Comparison of ENCODE assay signal across 26 cellular contexts in the genomic region with DNA sequence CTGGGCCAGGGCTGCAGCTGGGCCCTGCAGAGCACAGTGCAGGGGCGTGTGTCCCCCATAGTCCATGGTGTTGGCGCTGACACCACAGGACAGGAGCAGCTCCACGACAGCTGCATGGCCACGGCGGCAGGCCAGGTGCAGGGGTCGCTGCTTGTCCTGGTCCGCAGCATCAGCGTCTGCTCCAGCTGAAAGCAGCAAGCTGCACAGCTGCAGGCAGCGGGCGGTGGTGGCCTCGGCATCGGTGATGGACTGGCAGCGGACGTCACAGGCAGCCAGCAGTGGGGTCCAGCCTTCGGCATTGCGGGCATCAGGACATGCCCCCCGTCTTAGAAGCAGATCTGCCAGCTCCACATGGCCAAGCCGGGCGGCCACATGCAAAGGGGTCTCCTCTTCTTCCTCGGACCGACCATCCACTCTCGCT. TPM values are rescaled to one million over a fixed set of nuclear protein-coding genes. Genes with fewer than 3 reads are reported as not detected.
DNase-seq lines count a peak whose midpoint lies in the region; ATAC-seq and TF ChIP-seq lines count a peak whose summit lies in the region.
"Had no signal": no experiment of that assay in that cellular context is flagged by ENCODE, and none has a peak within 500 bp of the region (broad histone marks: within the 10 kb centered on the region; RNA-seq: fewer than 3 reads in every experiment).

No MANE protein-coding gene starts in this region.

- no peaks in the 10 kb centered on the region for H3K4me1 Mint-ChIP-seq in activated naive CD4-positive, alpha-beta T cell treated with anti-CD3 and anti-CD28 coated beads, Interleukin-2, amount 10 ng/mL, durations not matched to agents 7 days and 5 days
- H3K4me1 Mint-ChIP-seq in activated naive CD4-positive, alpha-beta T cell treated with anti-CD3 and anti-CD28 coated beads for 36 hours (ENCODE audit: low read depth), result no peaks in the 10 kb centered on the region
- H3K4me1 Mint-ChIP-seq: B cell; naive thymus-derived CD8-positive, alpha-beta T cell had no signal

- TF ChIP-seq EP300 in suprapubic skin (IDR thresholded peaks at IDR 0.05), result no peak

- H3K36me3 Mint-ChIP-seq in activated naive CD4-positive, alpha-beta T cell treated with anti-CD3 and anti-CD28 coated beads, Interleukin-2, amount 10 ng/mL, durations not matched to agents 7 days and 5 days, result no peaks in the 10 kb centered on the region
- H3K36me3 Mint-ChIP-seq in activated naive CD4-positive, alpha-beta T cell treated with anti-CD3 and anti-CD28 coated beads for 36 hours (ENCODE audit: low read depth), result no peaks in the 10 kb centered on the region
- H3K36me3 Mint-ChIP-seq: naive thymus-derived CD8-positive, alpha-beta T cell had no signal

- WGBS in suprapubic skin, result 100% methylated on average over 3 of the region's 22 CpGs

- CTCF ChIA-PET in activated naive CD4-positive, alpha-beta T cell treated with anti-CD3 and anti-CD28 coated beads, Interleukin-2, amount 10 ng/mL, durations not matched to agents 7 days and 5 days (lab: Charles Lee), result interaction anchor here (2.6 kb wide), 1 partner anchor 11 kb away, joined by 10 read pairs; no protein-coding TSS in a partner anchor
- CTCF ChIA-PET in activated naive CD4-positive, alpha-beta T cell treated with anti-CD3 and anti-CD28 coated beads for 36 hours (lab: Charles Lee), result interaction anchor here (1.2 kb wide), 1 partner anchor 57 kb away, joined by 3 read pairs; no protein-coding TSS in a partner anchor

- H3K4me3 ChIP-seq in suprapubic skin (no peak overlapping the region), HAP-1 (no peak overlapping the region)
- H3K4me3 ChIP-seq: A549, breast epithelium, right atrium auricular region had no signal

- H3K4me3 Mint-ChIP-seq in activated naive CD4-positive, alpha-beta T cell treated with anti-CD3 and anti-CD28 coated beads, Interleukin-2, amount 10 ng/mL, durations not matched to agents 7 days and 5 days, result no peak overlapping the region
- no peak overlapping the region for H3K4me3 Mint-ChIP-seq in activated naive CD4-positive, alpha-beta T cell treated with anti-CD3 and anti-CD28 coated beads for 36 hours
- H3K4me3 Mint-ChIP-seq: B cell; HFFc6; naive thymus-derived CD8-positive, alpha-beta T cell had no signal

- TF ChIP-seq POLR2A in suprapubic skin (IDR thresholded peaks at IDR 0.05), result no peak

- no peaks in the 10 kb centered on the region for H3K36me3 ChIP-seq in suprapubic skin
- H3K36me3 ChIP-seq in HAP-1 (replicated peaks), result no peaks in the 10 kb centered on the region
- H3K36me3 ChIP-seq: breast epithelium, right atrium auricular region had no signal

- H3K9me3 Mint-ChIP-seq in activated naive CD4-positive, alpha-beta T cell treated with anti-CD3 and anti-CD28 coated beads, Interleukin-2, amount 10 ng/mL, durations not matched to agents 7 days and 5 days, result no peaks in the 10 kb centered on the region
- H3K9me3 Mint-ChIP-seq in activated naive CD4-positive, alpha-beta T cell treated with anti-CD3 and anti-CD28 coated beads for 36 hours, result no peaks in the 10 kb centered on the region
- H3K9me3 Mint-ChIP-seq: HFFc6; naive thymus-derived CD8-positive, alpha-beta T cell had no signal

- TF ChIP-seq CTCF in suprapubic skin (IDR thresholded peaks at IDR 0.05), result no peak

- H3K9me3 ChIP-seq in suprapubic skin (no peaks in the 10 kb centered on the region), HAP-1 (no peaks in the 10 kb centered on the region)
- H3K9me3 ChIP-seq: A549, breast epithelium, right atrium auricular region had no signal

- no peak overlapping the region for H3K27ac ChIP-seq in suprapubic skin
- H3K27ac ChIP-seq: A549, breast epithelium, KMS-11, right atrium auricular region had no signal

- in situ Hi-C loops in HAP-1 (cut with MboI; ENCODE audit: low sequenced_read_pairs), result no loop called here

- peaks cover 17% of the 10 kb centered on the region for H3K27me3 ChIP-seq in suprapubic skin
- peaks cover 3% of the 10 kb centered on the region; the same call in 1 of the 2 replicates for H3K27me3 ChIP-seq in HAP-1 (ENCODE audit: low read depth)
- H3K27me3 ChIP-seq: right atrium auricular region had no signal

- ATAC-seq in GM21576 (IDR thresholded peaks at IDR 0.05; ENCODE audit: unreplicated experiment), result no peak
- ATAC-seq: A549; naive thymus-derived CD8-positive, alpha-beta T cell had no signal

- H3K27ac Mint-ChIP-seq in activated naive CD4-positive, alpha-beta T cell treated with anti-CD3 and anti-CD28 coated beads, Interleukin-2, amount 10 ng/mL, durations not matched to agents 7 days and 5 days, result no peak overlapping the region
- H3K27ac Mint-ChIP-seq in activated naive CD4-positive, alpha-beta T cell treated with anti-CD3 and anti-CD28 coated beads for 36 hours, result no peak overlapping the region
- H3K27ac Mint-ChIP-seq: B cell; HFFc6; naive thymus-derived CD8-positive, alpha-beta T cell had no signal

- H3K4me1 ChIP-seq in suprapubic skin (no peaks in the 10 kb centered on the region), HAP-1 (no peaks in the 10 kb centered on the region)
- H3K4me1 ChIP-seq: A549, breast epithelium, right atrium auricular region had no signal

- peak; percentile 8 for DNase-seq in activated naive CD4-positive, alpha-beta T cell treated with anti-CD3 and anti-CD28 coated beads, Interleukin-2, amount 10 ng/mL, durations not matched to agents 7 days and 5 days
- DNase-seq in activated naive CD4-positive, alpha-beta T cell treated with anti-CD3 and anti-CD28 coated beads for 36 hours, result no peak
- peak; percentile 47 for DNase-seq in islet precursor cell
- DNase-seq in suprapubic skin (ENCODE audit: low spot score in 2 of 2), result peak; percentile 50 to 54
- no peak for DNase-seq in HAP-1 (ENCODE audit: low spot score in 2 of 2)
- DNase-seq: activated naive CD4-positive, alpha-beta T cell; activated T-cell treated with anti-CD3 and anti-CD28 coated beads, Interleukin-2, amount 50 U/mL, for 1 hour; amniotic stem cell; cortex of kidney; DND-41; HFFc6; naive thymus-derived CD8-positive, alpha-beta T cell; NCI-H1694; NCI-H69; stimulated activated CD4-positive, alpha-beta T cell treated with anti-CD3 and anti-CD28 coated beads, Interleukin-15, amount 100 ng/mL, for 24 hours; T-helper 9 cell had no signal

- H3K27me3 Mint-ChIP-seq in activated naive CD4-positive, alpha-beta T cell treated with anti-CD3 and anti-CD28 coated beads, Interleukin-2, amount 10 ng/mL, durations not matched to agents 7 days and 5 days, result peaks cover 36% of the 10 kb centered on the region
- peaks cover 7% of the 10 kb centered on the region for H3K27me3 Mint-ChIP-seq in activated naive CD4-positive, alpha-beta T cell treated with anti-CD3 and anti-CD28 coated beads for 36 hours (ENCODE audit: low read depth)

- intact Hi-C loops in activated naive CD4-positive, alpha-beta T cell treated with anti-CD3 and anti-CD28 coated beads for 36 hours (cut with micrococcal nuclease), result no loop called here

RNA-seq across cellular contexts. Expression of gene ASB10, which starts 6.0 kb away (rescaled TPM):
- not detected for total RNA-seq in activated naive CD4-positive, alpha-beta T cell treated with anti-CD3 and anti-CD28 coated beads for 36 hours
- total RNA-seq in suprapubic skin, result not detected
- total RNA-seq: B cell; breast epithelium; fibroblast of lung; HFFc6; HT1080; naive thymus-derived CD8-positive, alpha-beta T cell; osteocyte; ureter had no signal

RNA-seq across cellular contexts. Expression of gene GBX1, which starts 13.5 kb away (rescaled TPM):
- not detected for total RNA-seq in activated naive CD4-positive, alpha-beta T cell treated with anti-CD3 and anti-CD28 coated beads for 36 hours
- total RNA-seq in suprapubic skin, result not detected
- total RNA-seq: B cell; breast epithelium; fibroblast of lung; HFFc6; HT1080; naive thymus-derived CD8-positive, alpha-beta T cell; osteocyte; right atrium auricular region; ureter had no signal

RNA-seq across cellular contexts. Expression of gene H2BK1, which starts 29.3 kb away (rescaled TPM):
- total RNA-seq in activated naive CD4-positive, alpha-beta T cell treated with anti-CD3 and anti-CD28 coated beads for 36 hours, result not detected
- total RNA-seq in suprapubic skin, result not detected
- total RNA-seq: breast epithelium, fibroblast of lung, HFFc6, HT1080, osteocyte, right atrium auricular region, ureter had no signal

RNA-seq across cellular contexts. Expression of gene ABCF2, which starts 46.0 kb away (rescaled TPM):
- 10 to 100 TPM; 33.9 to 35.5 TPM for total RNA-seq in activated naive CD4-positive, alpha-beta T cell treated with anti-CD3 and anti-CD28 coated beads for 36 hours
- total RNA-seq in suprapubic skin, result 10 to 100 TPM; 25.3 to 96.5 (median 40.1) TPM

RNA-seq across cellular contexts. Expression of gene CHPF2, which starts 51.3 kb away (rescaled TPM):
- 10 to 100 TPM; 21.0 TPM for total RNA-seq in activated naive CD4-positive, alpha-beta T cell treated with anti-CD3 and anti-CD28 coated beads for 36 hours
- 10 to 100 TPM; 21.5 to 28.6 (median 25.4) TPM for total RNA-seq in suprapubic skin

Comparison
In these comparisons a context has a peak if more than half of its experiments do, and no peak if none do; other contexts are left out.
1. DNase-seq: peak in activated naive CD4-positive, alpha-beta T cell treated with anti-CD3 and anti-CD28 coated beads, Interleukin-2, amount 10 ng/mL, durations not matched to agents 7 days and 5 days (single experiment), islet precursor cell (single experiment) and suprapubic skin (2 of 2); none in activated naive CD4-positive, alpha-beta T cell treated with anti-CD3 and anti-CD28 coated beads for 36 hours (single experiment) and HAP-1 (0 of 2).